ENCODE assay signal across 32 cellular contexts in genomic region chr1:217948741-217949140, GRCh38.
"Had no signal": no experiment of that assay in that cellular context is flagged by ENCODE, and none has a peak within 500 bp of the region (broad histone marks: within the 10 kb centered on the region; RNA-seq: fewer than 3 reads in every experiment).

No MANE protein-coding gene starts in this region.

- H3K4me2 ChIP-seq: PC-9 had no signal

- H3K9me3 Mint-ChIP-seq: activated CD4-positive, alpha-beta T cell treated with anti-CD3 and anti-CD28 coated beads, Interleukin-2, amount 10 ng/mL, durations not matched to agents 24 days and 14 days; activated naive CD8-positive, alpha-beta T cell treated with anti-CD3 and anti-CD28 coated beads, Interleukin-2, amount 10 ng/mL, durations not matched to agents 7 days and 5 days; activated T-helper 2 cell treated with anti-CD3 and anti-CD28 coated beads, Interferon-gamma antibody, Interleukin-2, Interleukin-4, amounts not matched to agents 10 μg/mL and 5 μg/mL and 100 μg/mL, durations not matched to agents 14 hours and 24 hours and 36 hours had no signal

- H3K27ac Mint-ChIP-seq: activated CD4-positive, alpha-beta T cell treated with anti-CD3 and anti-CD28 coated beads, Interleukin-2, amount 10 ng/mL, durations not matched to agents 24 days and 14 days; activated CD8-positive, alpha-beta T cell treated with anti-CD3 and anti-CD28 coated beads, Interleukin-2, amount 10 ng/mL, durations not matched to agents 7 days and 5 days; activated naive CD4-positive, alpha-beta T cell treated with anti-CD3 and anti-CD28 coated beads, Interleukin-2, amount 50 U/mL, for 24 hours; activated naive CD8-positive, alpha-beta T cell treated with anti-CD3 and anti-CD28 coated beads, Interleukin-2, amount 10 ng/mL, durations not matched to agents 7 days and 5 days; activated T-cell treated with anti-CD3 and anti-CD28 coated beads, Interleukin-2, amount 50 U/mL, for 24 hours; activated T-helper 2 cell treated with anti-CD3 and anti-CD28 coated beads, Interferon-gamma antibody, Interleukin-2, Interleukin-4, amounts not matched to agents 10 μg/mL and 5 μg/mL and 100 μg/mL, durations not matched to agents 14 hours and 24 hours and 36 hours; brain had no signal

- H3K27me3 ChIP-seq: adrenal gland had no signal

- ATAC-seq: activated CD8-positive, alpha-beta T cell treated with anti-CD3 and anti-CD28 coated beads, Interleukin-2, amount 10 ng/mL, durations not matched to agents 7 days and 5 days; Right ventricle myocardium inferior; SK-N-SH treated with all-trans-retinoic acid at 6 μM for 48 hours had no signal

- H3K36me3 ChIP-seq: adrenal gland had no signal

- DNase-seq: activated CD4-positive, alpha-beta T cell treated with anti-CD3 and anti-CD28 coated beads, Interleukin-2, amount 10 ng/mL, durations not matched to agents 24 days and 14 days; activated CD4-positive, alpha-beta T cell treated with anti-CD3 and anti-CD28 coated beads, Interleukin-2, amount 50 U/mL, for 4 hours; activated CD8-positive, alpha-beta T cell treated with anti-CD3 and anti-CD28 coated beads, Interleukin-2, amount 10 ng/mL, durations not matched to agents 7 days and 5 days; activated gamma-delta T cell; activated naive CD4-positive, alpha-beta T cell treated with Interleukin-2 at 50 U/mL for 16 hours; activated naive CD8-positive, alpha-beta T cell treated with anti-CD3 and anti-CD28 coated beads, Interleukin-2, amount 10 ng/mL, durations not matched to agents 7 days and 5 days; activated T-cell treated with anti-CD3 and anti-CD28 coated beads, Interleukin-2, amount 50 U/mL, for 24 hours; adrenal gland; anterior cingulate cortex; central memory CD4-positive, alpha-beta T cell; NCI-H1048; NCI-H1105 treated with DMSO at 0.1 percent for 48 hours; NCI-H1436 treated with DMSO at 0.1 percent for 48 hours; NCI-H1694 treated with DMSO at 0.1 percent for 48 hours; NCI-H2029; NCI-H2171; NCI-H510A; NCI-H526; NCI-H748 treated with DMSO at 0.1 percent for 48 hours; NK-92 treated with Interleukin-12 subunit alpha and Interleukin-12 subunit beta, amount 100 ng/mL, for 24 hours; PC-9; SIG-M5; SW 1271; T-helper 1 cell; T-helper 2 cell; T-helper 9 cell had no signal

- H3K4me3 ChIP-seq: adrenal gland, PC-9 had no signal

- H2AFZ ChIP-seq: PC-9 had no signal

- H3K36me3 Mint-ChIP-seq: activated naive CD4-positive, alpha-beta T cell treated with anti-CD3 and anti-CD28 coated beads, Interleukin-2, amount 50 U/mL, for 24 hours; activated naive CD8-positive, alpha-beta T cell treated with anti-CD3 and anti-CD28 coated beads, Interleukin-2, amount 10 ng/mL, durations not matched to agents 7 days and 5 days; brain had no signal

- H3K4me3 Mint-ChIP-seq: activated CD4-positive, alpha-beta T cell treated with anti-CD3 and anti-CD28 coated beads, Interleukin-2, amount 10 ng/mL, durations not matched to agents 24 days and 14 days; activated CD8-positive, alpha-beta T cell treated with anti-CD3 and anti-CD28 coated beads, Interleukin-2, amount 10 ng/mL, durations not matched to agents 7 days and 5 days; activated naive CD4-positive, alpha-beta T cell treated with anti-CD3 and anti-CD28 coated beads, Interleukin-2, amount 50 U/mL, for 24 hours; activated naive CD8-positive, alpha-beta T cell treated with anti-CD3 and anti-CD28 coated beads, Interleukin-2, amount 10 ng/mL, durations not matched to agents 7 days and 5 days; activated T-cell treated with anti-CD3 and anti-CD28 coated beads, Interleukin-2, amount 50 U/mL, for 24 hours; brain had no signal

- H3K4me1 ChIP-seq: adrenal gland had no signal

- H3K4me1 Mint-ChIP-seq: activated CD4-positive, alpha-beta T cell treated with anti-CD3 and anti-CD28 coated beads, Interleukin-2, amount 10 ng/mL, durations not matched to agents 24 days and 14 days; activated naive CD4-positive, alpha-beta T cell treated with anti-CD3 and anti-CD28 coated beads, Interleukin-2, amount 50 U/mL, for 24 hours; activated naive CD8-positive, alpha-beta T cell treated with anti-CD3 and anti-CD28 coated beads, Interleukin-2, amount 10 ng/mL, durations not matched to agents 7 days and 5 days; brain had no signal

- H3K27me3 Mint-ChIP-seq: activated CD4-positive, alpha-beta T cell treated with anti-CD3 and anti-CD28 coated beads, Interleukin-2, amount 10 ng/mL, durations not matched to agents 24 days and 14 days; activated naive CD4-positive, alpha-beta T cell treated with anti-CD3 and anti-CD28 coated beads, Interleukin-2, amount 50 U/mL, for 24 hours; activated T-cell treated with anti-CD3 and anti-CD28 coated beads, Interleukin-2, amount 50 U/mL, for 24 hours had no signal

- H3K9me3 ChIP-seq: adrenal gland had no signal

- H3K27ac ChIP-seq: adrenal gland, PC-9, RWPE1 had no signal
